Comparison of ENCODE assay signal across 9 cellular contexts in genomic region chr3:30688776-30689175, GRCh38.
DNase-seq lines count a peak whose midpoint lies in the region; ATAC-seq lines count a peak whose summit lies in the region.
"Had no signal": no experiment of that assay in that cellular context is flagged by ENCODE, and none has a peak within 500 bp of the region (broad histone marks: within the 10 kb centered on the region; RNA-seq: fewer than 3 reads in every experiment).

No MANE protein-coding gene starts in this region.

- peak overlapping the region; percentile 9 to 61 for H3K4me3 Mint-ChIP-seq in stimulated activated naive CD8-positive, alpha-beta T cell treated with anti-CD3 and anti-CD28 coated beads, Interleukin-15, amount 100 ng/mL, for 72 hours

- H3K27me3 ChIP-seq in layer of hippocampus (ENCODE audit: control insufficient read depth, insufficient read depth, low read length): no peaks in the 10 kb centered on the region
- H3K27me3 ChIP-seq: SJCRH30 had no signal

- peak; percentile 2 for ATAC-seq in stimulated activated naive CD8-positive, alpha-beta T cell treated with anti-CD3 and anti-CD28 coated beads, Interleukin-15, amount 100 ng/mL, for 72 hours
- ATAC-seq in GM21447 (IDR thresholded peaks at IDR 0.05; ENCODE audit: unreplicated experiment) (no peak), GM21526 (IDR thresholded peaks at IDR 0.05; ENCODE audit: low FRiP score, unreplicated experiment) (no peak)

- DNase-seq in NCI-H146 (lab: John Stamatoyannopoulos, UW) (peak; percentile 6), NCI-H146 treated with DMSO at 0.1 percent for 48 hours (lab: John Stamatoyannopoulos, UW; ENCODE audit: unreplicated experiment) (no peak), NCI-H774 (lab: John Stamatoyannopoulos, UW) (no peak)
- no peak for DNase-seq in stimulated activated naive CD8-positive, alpha-beta T cell treated with anti-CD3 and anti-CD28 coated beads, Interleukin-15, amount 100 ng/mL, for 72 hours
- DNase-seq: SJCRH30 had no signal

- WGBS in adipose tissue, 3 donors: 68 to 81% (median 78%) methylated on average over 5 of the region's 5 CpGs

- H3K27me3 Mint-ChIP-seq in stimulated activated naive CD8-positive, alpha-beta T cell treated with anti-CD3 and anti-CD28 coated beads, Interleukin-15, amount 100 ng/mL, for 72 hours: no peaks in the 10 kb centered on the region

- H3K4me1 Mint-ChIP-seq in stimulated activated naive CD8-positive, alpha-beta T cell treated with anti-CD3 and anti-CD28 coated beads, Interleukin-15, amount 100 ng/mL, for 72 hours: peaks cover 96% of the 10 kb centered on the region

- peak overlapping the region; percentile 85 to 97 for H3K27ac Mint-ChIP-seq in stimulated activated naive CD8-positive, alpha-beta T cell treated with anti-CD3 and anti-CD28 coated beads, Interleukin-15, amount 100 ng/mL, for 72 hours

- no peaks in the 10 kb centered on the region for H3K9me3 Mint-ChIP-seq in stimulated activated naive CD8-positive, alpha-beta T cell treated with anti-CD3 and anti-CD28 coated beads, Interleukin-15, amount 100 ng/mL, for 72 hours

- H3K27ac ChIP-seq in adipose tissue (ENCODE audit: low read depth, low read length) (peak overlapping the region; percentile 29), layer of hippocampus (ENCODE audit: low read depth, low read length) (peak overlapping the region; percentile 13)
- H3K27ac ChIP-seq: SJCRH30 had no signal
